23 cellular contexts compared by ENCODE assay signal in the genomic region with DNA sequence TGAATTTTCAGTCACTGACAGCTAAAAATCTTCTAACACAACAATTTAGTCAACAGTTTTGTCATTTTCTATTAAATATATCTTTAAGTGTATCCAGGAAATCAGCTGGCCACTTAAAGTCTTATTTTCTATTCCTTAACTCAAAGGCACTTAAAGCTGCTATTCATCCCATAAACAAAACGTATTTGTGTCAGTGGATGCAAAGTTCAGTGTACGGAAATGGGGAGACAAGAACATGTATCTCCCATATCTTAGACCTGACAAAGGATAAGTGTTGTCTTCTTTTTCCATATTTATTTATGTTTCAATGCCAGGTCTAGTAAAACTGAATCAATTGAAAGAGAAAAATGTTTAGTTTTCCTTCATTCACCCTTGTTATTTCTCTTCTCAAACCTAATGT.
"Had no signal": no experiment of that assay in that cellular context is flagged by ENCODE, and none has a peak within 500 bp of the region (broad histone marks: within the 10 kb centered on the region; RNA-seq: fewer than 3 reads in every experiment).

No MANE protein-coding gene starts in this region.

- ATAC-seq: mucosa of descending colon; naive thymus-derived CD4-positive, alpha-beta T cell; natural killer cell treated with Interleukin-12 subunit alpha and Interleukin-12 subunit beta and Interleukin-15 and Interleukin-18, amount 100 ng/mL, for 72 hours; right lobe of liver; stimulated activated memory B cell treated with anti-CD40 and anti-IgM and Interleukin-4, amounts not matched to agents 10 μg/mL and 1 μg/mL and 100 μg/mL, for 72 hours; stimulated activated naive CD8-positive, alpha-beta T cell treated with anti-CD3 and anti-CD28 coated beads, Interleukin-15, amount 100 ng/mL, for 72 hours had no signal

- H3K27me3 ChIP-seq: hepatocyte, neutrophil, right atrium auricular region, right lobe of liver, tibial nerve, uterus had no signal

- H3K36me3 ChIP-seq: left ventricle myocardium inferior, neutrophil, right atrium auricular region, right lobe of liver, tibial nerve, uterus had no signal

- DNase-seq: islet precursor cell; left ventricle myocardium inferior; midbrain; mucosa of descending colon; naive thymus-derived CD4-positive, alpha-beta T cell; occipital lobe; right lobe of liver; stimulated activated CD4-positive, alpha-beta T cell treated with anti-CD3 and anti-CD28 coated beads, Interleukin-1b, Interleukin-23, amount 100 ng/mL, for 48 hours; stimulated activated CD4-positive, alpha-beta T cell treated with anti-CD3 and anti-CD28 coated beads, Interleukin-2, amount 100 ng/mL, for 48 hours; stimulated activated CD4-positive, alpha-beta T cell treated with anti-CD3 and anti-CD28 coated beads, Interleukin-4, amount 100 ng/mL, for 4 hours; stimulated activated CD8-positive, alpha-beta memory T cell treated with anti-CD3 and anti-CD28 coated beads, Interleukin-4, amount 100 ng/mL, for 48 hours; stimulated activated naive CD4-positive, alpha-beta T cell treated with Interleukin-2 at 50 U/mL for 16 hours; stimulated activated naive CD8-positive, alpha-beta T cell treated with anti-CD3 and anti-CD28 coated beads, Interleukin-15, amount 100 ng/mL, for 72 hours; substantia nigra; uterus had no signal

- H3K4me3 ChIP-seq: hepatocyte, left ventricle myocardium inferior, lung, mucosa of descending colon, right atrium auricular region, right lobe of liver, smooth muscle cell, tibial nerve, uterus had no signal

- H3K9me3 ChIP-seq: left ventricle myocardium inferior, mucosa of descending colon, neutrophil, right atrium auricular region, right lobe of liver, tibial nerve, uterus had no signal

- H3K27ac ChIP-seq: hepatocyte, left ventricle myocardium inferior, neutrophil, right atrium auricular region, right lobe of liver, tibial nerve, uterus had no signal

- H3K4me1 ChIP-seq: left ventricle myocardium inferior, right atrium auricular region, right lobe of liver, tibial nerve, uterus had no signal
